Comparison of ENCODE assay signal across 1 cellular context in the genomic region with DNA sequence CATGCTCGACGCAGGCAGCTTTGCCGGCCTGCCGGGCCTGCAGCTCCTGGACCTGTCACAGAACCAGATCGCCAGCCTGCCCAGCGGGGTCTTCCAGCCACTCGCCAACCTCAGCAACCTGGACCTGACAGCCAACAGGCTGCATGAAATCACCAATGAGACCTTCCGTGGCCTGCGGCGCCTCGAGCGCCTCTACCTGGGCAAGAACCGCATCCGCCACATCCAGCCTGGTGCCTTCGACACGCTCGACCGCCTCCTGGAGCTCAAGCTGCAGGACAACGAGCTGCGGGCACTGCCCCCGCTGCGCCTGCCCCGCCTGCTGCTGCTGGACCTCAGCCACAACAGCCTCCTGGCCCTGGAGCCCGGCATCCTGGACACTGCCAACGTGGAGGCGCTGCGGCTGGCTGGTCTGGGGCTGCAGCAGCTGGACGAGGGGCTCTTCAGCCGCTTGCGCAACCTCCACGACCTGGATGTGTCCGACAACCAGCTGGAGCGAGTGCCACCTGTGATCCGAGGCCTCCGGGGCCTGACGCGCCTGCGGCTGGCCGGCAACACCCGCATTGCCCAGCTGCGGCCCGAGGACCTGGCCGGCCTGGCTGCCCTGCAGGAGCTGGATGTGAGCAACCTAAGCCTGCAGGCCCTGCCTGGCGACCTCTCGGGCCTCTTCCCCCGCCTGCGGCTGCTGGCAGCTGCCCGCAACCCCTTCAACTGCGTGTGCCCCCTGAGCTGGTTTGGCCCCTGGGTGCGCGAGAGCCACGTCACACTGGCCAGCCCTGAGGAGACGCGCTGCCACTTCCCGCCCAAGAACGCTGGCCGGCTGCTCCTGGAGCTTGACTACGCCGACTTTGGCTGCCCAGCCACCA.
A peak's percentile ranks its signal among the peaks of the same experiment; 100 is the strongest.
TF ChIP-seq lines count a peak whose summit lies in the region.

No MANE protein-coding gene starts in this region.

TF ChIP-seq in IMR-90, 13 proteins besides CTCF, POLR2A, EP300 and RAD21:
- TF ChIP-seq RFX5 (IDR thresholded peaks at IDR 0.05; ENCODE audit: low read depth, low read length) (no peak), MXI1 (IDR thresholded peaks at IDR 0.05; ENCODE audit: borderline replicate concordance, low read depth, low read length) (no peak), BHLHE40 (IDR thresholded peaks at IDR 0.05; ENCODE audit: low read depth, low read length) (no peak), NFE2L2 (IDR thresholded peaks at IDR 0.05; ENCODE audit: low read depth, low read length) (no peak), CEBPB (IDR thresholded peaks at IDR 0.05; ENCODE audit: low read depth, low read length) (peak; percentile 70)
- TF ChIP-seq, protein P1, sequence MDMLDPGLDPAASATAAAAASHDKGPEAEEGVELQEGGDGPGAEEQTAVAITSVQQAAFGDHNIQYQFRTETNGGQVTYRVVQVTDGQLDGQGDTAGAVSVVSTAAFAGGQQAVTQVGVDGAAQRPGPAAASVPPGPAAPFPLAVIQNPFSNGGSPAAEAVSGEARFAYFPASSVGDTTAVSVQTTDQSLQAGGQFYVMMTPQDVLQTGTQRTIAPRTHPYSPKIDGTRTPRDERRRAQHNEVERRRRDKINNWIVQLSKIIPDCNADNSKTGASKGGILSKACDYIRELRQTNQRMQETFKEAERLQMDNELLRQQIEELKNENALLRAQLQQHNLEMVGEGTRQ (IDR thresholded peaks at IDR 0.05; ENCODE audit: low read depth, low read length) = no peak
